In the genomic region with DNA sequence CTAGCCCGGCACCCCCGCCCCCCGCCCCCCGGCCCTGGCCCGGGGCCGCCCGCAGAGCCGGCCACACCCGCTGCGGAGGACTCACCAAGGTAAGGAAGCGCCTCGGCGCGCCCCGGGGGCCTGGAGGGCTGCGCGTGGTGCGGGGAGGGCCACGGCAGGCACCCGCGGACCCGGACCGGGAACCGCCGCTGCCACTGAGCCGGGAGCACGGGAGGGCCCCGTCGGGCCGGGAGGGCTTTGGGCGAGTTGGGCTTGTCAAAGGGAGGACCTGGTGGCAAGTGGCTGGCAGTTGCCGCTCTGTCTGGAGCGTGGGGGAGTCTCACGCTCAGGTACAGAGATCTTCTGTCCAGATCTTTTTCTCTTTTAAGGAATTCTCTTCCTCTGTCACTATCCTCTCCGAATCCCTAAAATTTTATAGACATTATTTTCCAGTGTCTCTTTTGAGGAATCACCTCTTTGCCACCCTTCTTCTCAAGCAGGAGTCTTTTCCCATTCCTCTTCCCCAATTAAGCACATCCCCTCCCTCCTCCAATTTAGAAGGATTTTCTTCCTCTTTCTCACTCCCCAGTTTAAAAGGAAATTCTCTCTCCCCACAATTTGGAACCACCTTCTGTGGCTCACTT, we compare ENCODE assay signal across 11 cellular contexts. TPM values are rescaled to one million over a fixed set of nuclear protein-coding genes. Genes with fewer than 3 reads are reported as not detected.
DNase-seq lines count a peak whose midpoint lies in the region; ATAC-seq and TF ChIP-seq lines count a peak whose summit lies in the region.
"Had no signal": no experiment of that assay in that cellular context is flagged by ENCODE, and none has a peak within 500 bp of the region (broad histone marks: within the 10 kb centered on the region; RNA-seq: fewer than 3 reads in every experiment).

No MANE protein-coding gene starts in this region.

- H3K9me3 Mint-ChIP-seq in activated T-cell treated with anti-CD3 and anti-CD28 coated beads, Interleukin-2, amount 50 U/mL, for 4 hours: no peaks in the 10 kb centered on the region
- peaks cover 7% of the 10 kb centered on the region for H3K9me3 Mint-ChIP-seq in glutamatergic neuron (ENCODE audit: unreplicated experiment)

- H3K27ac ChIP-seq in SJCRH30: no peak overlapping the region
- H3K27ac ChIP-seq: ascending aorta, testis had no signal

- H3K4me1 Mint-ChIP-seq in activated T-cell treated with anti-CD3 and anti-CD28 coated beads, Interleukin-2, amount 50 U/mL, for 4 hours (ENCODE audit: low read depth): peaks cover 33% of the 10 kb centered on the region
- peaks cover 11% of the 10 kb centered on the region for H3K4me1 Mint-ChIP-seq in glutamatergic neuron (ENCODE audit: low read depth, unreplicated experiment)

- H3K4me3 Mint-ChIP-seq in activated T-cell treated with anti-CD3 and anti-CD28 coated beads, Interleukin-2, amount 50 U/mL, for 4 hours: peak overlapping the region; percentile 2
- peak overlapping the region; percentile 93 for H3K4me3 Mint-ChIP-seq in glutamatergic neuron (ENCODE audit: unreplicated experiment)

- H3K9me3 ChIP-seq in SJCRH30 (replicated peaks): no peaks in the 10 kb centered on the region
- H3K9me3 ChIP-seq: ascending aorta, testis had no signal

- no peaks in the 10 kb centered on the region for H3K36me3 ChIP-seq in SJCRH30
- H3K36me3 ChIP-seq: ascending aorta had no signal

- no peak for ATAC-seq in activated T-cell treated with anti-CD3 and anti-CD28 coated beads, Interleukin-2, amount 50 U/mL, for 4 hours
- ATAC-seq in GM21723 (IDR thresholded peaks at IDR 0.05; ENCODE audit: unreplicated experiment) (no peak), omental fat pad (ENCODE audit: low FRiP score) (no peak)

- DNase-seq in activated T-cell treated with anti-CD3 and anti-CD28 coated beads, Interleukin-2, amount 50 U/mL, for 4 hours: no peak
- DNase-seq in activated T-cell treated with anti-CD3 and anti-CD28 coated beads for 4 hours (no peak), SJCRH30 (no peak), glutamatergic neuron (peak; percentile 28), superior temporal gyrus (ENCODE audit: extremely low spot score) (peak; percentile 13), omental fat pad (ENCODE audit: low spot score) (no peak), dermis blood vessel endothelial cell (no peak)
- DNase-seq: IMR-90, testis had no signal

- H3K4me1 ChIP-seq in SJCRH30: no peaks in the 10 kb centered on the region; the same call in 1 of the 2 replicates

- peaks cover 87% of the 10 kb centered on the region for H3K27me3 Mint-ChIP-seq in activated T-cell treated with anti-CD3 and anti-CD28 coated beads, Interleukin-2, amount 50 U/mL, for 4 hours (ENCODE audit: low read depth)
- H3K27me3 Mint-ChIP-seq in glutamatergic neuron (ENCODE audit: unreplicated experiment): peaks cover 45% of the 10 kb centered on the region

- no peak for TF ChIP-seq CTCF in glutamatergic neuron (IDR thresholded peaks at IDR 0.05; ENCODE audit: partially characterized antibody, unreplicated experiment)
- TF ChIP-seq CTCF in omental fat pad (IDR thresholded peaks at IDR 0.05): no peak

- H3K27me3 ChIP-seq in SJCRH30: peaks cover 35% of the 10 kb centered on the region
- H3K27me3 ChIP-seq: testis had no signal

- H3K27ac Mint-ChIP-seq in glutamatergic neuron (ENCODE audit: unreplicated experiment): peak overlapping the region; percentile 5

- H3K4me3 ChIP-seq in SJCRH30: peak overlapping the region; percentile 41
- H3K4me3 ChIP-seq: testis had no signal

- H3K36me3 Mint-ChIP-seq in activated T-cell treated with anti-CD3 and anti-CD28 coated beads, Interleukin-2, amount 50 U/mL, for 4 hours (ENCODE audit: insufficient read depth): no peaks in the 10 kb centered on the region
- no peaks in the 10 kb centered on the region for H3K36me3 Mint-ChIP-seq in glutamatergic neuron (ENCODE audit: unreplicated experiment)

RNA-seq across cellular contexts. Expression of a gene that starts 11.3 kb away (rescaled TPM):
- under 1 TPM in 1 of 3 donors, not detected in 2; 0.10 TPM for total RNA-seq in activated T-cell treated with anti-CD3 and anti-CD28 coated beads, Interleukin-2, amount 50 U/mL, for 4 hours
- 0.48 and 1.6 TPM in 2 replicates for total RNA-seq in SJCRH30 (2014; rRNA removed; shearing (Covaris generic))
- total RNA-seq in glutamatergic neuron (ENCODE audit: unreplicated experiment): 6.7 TPM
- total RNA-seq in omental fat pad: not detected
- total RNA-seq in dermis blood vessel endothelial cell: not detected in 2 replicates
- total RNA-seq: ascending aorta, IMR-90 had no signal

Comparison
In these comparisons a context has a peak if more than half of its experiments do, and no peak if none do; other contexts are left out.
1. DNase-seq: peak in glutamatergic neuron (single experiment) and superior temporal gyrus (single experiment); none in activated T-cell treated with anti-CD3 and anti-CD28 coated beads, Interleukin-2, amount 50 U/mL, for 4 hours (single experiment), activated T-cell treated with anti-CD3 and anti-CD28 coated beads for 4 hours (single experiment), SJCRH30 (0 of 2), omental fat pad (single experiment) and dermis blood vessel endothelial cell (single experiment).